Comparison of ENCODE assay signal across 8 cellular contexts in genomic region chr5:132961887-132962286, GRCh38. TPM values are rescaled to one million over a fixed set of nuclear protein-coding genes. Genes with fewer than 3 reads are reported as not detected.
A peak's percentile ranks its signal among the peaks of the same experiment; 100 is the strongest.
DNase-seq lines count a peak whose midpoint lies in the region; ATAC-seq, FAIRE-seq and TF ChIP-seq lines count a peak whose summit lies in the region.

No MANE protein-coding gene starts in this region.

- H3K36me3 ChIP-seq in HEK293 (ENCODE audit: control insufficient read depth in 2 of 2, insufficient read depth in 1 of 2, low read length in 2 of 2) (peaks cover 3 to 10% of the 10 kb centered on the region in 2 experiments; a peak in 2 of 3 replicates), ascending aorta (no peaks in the 10 kb centered on the region), thymus (ENCODE audit: control insufficient read depth, insufficient read depth) (no peaks in the 10 kb centered on the region)

- H3K27me3 ChIP-seq in ascending aorta, result no peaks in the 10 kb centered on the region
- no peaks in the 10 kb centered on the region for H3K27me3 ChIP-seq in thymus (ENCODE audit: control insufficient read depth, insufficient read depth)

- H3K27ac ChIP-seq in A549 (peak overlapping the region; percentile 96 to 97), HEK293 (ENCODE audit: extremely low read depth, low read depth, low read length) (peak overlapping the region; percentile 92; the same call in 1 of the 2 replicates), ascending aorta (peak overlapping the region; percentile 100), thymus (ENCODE audit: low read depth) (no peak overlapping the region)

- no peak for DNase-seq in A549 (ENCODE audit: low read depth in 1 of 2, low spot score in 1 of 2)
- DNase-seq in ascending aorta (ENCODE audit: low spot score in 2 of 2), result no peak
- peak; percentile 59 for DNase-seq in kidney tubule cell (ENCODE audit: low spot score)
- DNase-seq in NCI-H446 treated with DMSO at 0.1 percent for 48 hours (lab: John Stamatoyannopoulos, UW), result no peak
- no peak for DNase-seq in posterior cingulate gyrus

- peak overlapping the region; percentile 74 for H3K4me2 ChIP-seq in A549

- intact Hi-C loops in ascending aorta (cut with DNase I), result loop anchor here (2.0 kb wide), 3 partner anchors 95 to 1043 kb away; partner anchors contain the start of genes GDF9, SEPTIN8, UQCRQ and VDAC1
- intact Hi-C loops in posterior cingulate gyrus (cut with DNase I), result loop anchor here (2.0 to 10.0 kb wide), 4 partner anchors 65 to 127 kb away; partner anchors contain the start of genes HSPA4, SHROOM1 and ZCCHC10

- no peaks in the 10 kb centered on the region for H3K9me3 ChIP-seq in A549
- H3K9me3 ChIP-seq in HEK293 (ENCODE audit: control insufficient read depth, insufficient read depth, low read depth, low read length), result no peaks in the 10 kb centered on the region
- no peaks in the 10 kb centered on the region for H3K9me3 ChIP-seq in ascending aorta
- H3K9me3 ChIP-seq in thymus (ENCODE audit: control insufficient read depth), result no peaks in the 10 kb centered on the region

- H3K4me3 ChIP-seq in A549 (peak overlapping the region; percentile 84), HEK293 (ENCODE audit: low read depth, low read length) (peak overlapping the region; percentile 79), ascending aorta (peak overlapping the region; percentile 97 to 98), thymus (ENCODE audit: low read length) (peak overlapping the region; percentile 98)

- POLR2A ChIA-PET in A549 (lab: Yijun Ruan, JAX), result interaction anchor here (0.6 to 3.6 kb wide), 2 partner anchors 90 to 93 kb away, joined by 3 to 39 read pairs; partner anchors contain the start of gene HSPA4
- POLR2A ChIA-PET in HEK293 (lab: Yijun Ruan, JAX), result interaction anchor here (0.7 to 3.9 kb wide), 3 partner anchors 14 to 101 kb away, joined by 4 to 23 read pairs (median 13); partner anchors contain the start of gene HSPA4

- TF ChIP-seq EP300 in A549 (IDR thresholded peaks at IDR 0.05), result no peak

- TF ChIP-seq POLR2A in A549 (IDR thresholded peaks at IDR 0.05; ENCODE audit: low read length), result no peak

- FAIRE-seq in A549 (lab: Jason Lieb, UNC), result no peak

- TF ChIP-seq CTCF in A549 (IDR thresholded peaks at IDR 0.05) (no peak), HEK293 (tag by site-specific recombination; IDR thresholded peaks at IDR 0.05) (no peak), ascending aorta (IDR thresholded peaks at IDR 0.05) (no peak)

- H3K4me1 ChIP-seq in A549 (peaks cover 17% of the 10 kb centered on the region), HEK293 (ENCODE audit: control insufficient read depth, insufficient read depth, low read length) (no peaks in the 10 kb centered on the region), ascending aorta (peaks cover 3 to 20% of the 10 kb centered on the region in 2 donors), thymus (ENCODE audit: control insufficient read depth, insufficient read depth, low read length) (peaks cover 8% of the 10 kb centered on the region)

- TF ChIP-seq RAD21 in A549 (conservative IDR thresholded peaks at IDR 0.05 in 1 of 2, IDR thresholded peaks at IDR 0.05 in 1 of 2), result no peak

- 35% methylated on average over 5 of the region's 5 CpGs for WGBS in A549 (ENCODE audit: missing lambda C conversion rate)
- WGBS in thymus, result 23% methylated on average over 5 of the region's 5 CpGs

- CTCF ChIA-PET in A549 (lab: Yijun Ruan, JAX) (interaction anchor here (0.6 to 2.3 kb wide), 3 partner anchors 10 to 300 kb away, joined by 3 to 5 read pairs (median 4); no protein-coding TSS in a partner anchor), HEK293 (lab: Yijun Ruan, JAX) (interaction anchor here (0.7 kb wide), 2 partner anchors 24 to 459 kb away, joined by 4 to 5 read pairs; no protein-coding TSS in a partner anchor)

- ATAC-seq in A549 (no peak), HG02571 (IDR thresholded peaks at IDR 0.05; ENCODE audit: unreplicated experiment) (no peak)

TF ChIP-seq in A549, 52 proteins besides CTCF, POLR2A, EP300 and RAD21:
- no peak for TF ChIP-seq ZSCAN20 (CRISPR knock-in tag; IDR thresholded peaks at IDR 0.05)
TF ChIP-seq in A549: peak in this region for 0.

TF ChIP-seq in HEK293, 187 proteins besides CTCF, POLR2A, EP300 and RAD21:
- TF ChIP-seq PRDM10 (tag by site-specific recombination; IDR thresholded peaks at IDR 0.05) (no peak), ZNF211 (tag by site-specific recombination; IDR thresholded peaks at IDR 0.05; ENCODE audit: low read depth) (no peak), ZNF747 (tag by site-specific recombination; IDR thresholded peaks at IDR 0.05) (no peak)

RNA-seq across cellular contexts. Expression of gene AFF4, which starts 1.5 kb away (rescaled TPM):
- polyA plus RNA-seq in A549 (2011; rRNA removed) (43.5 and 52.7 TPM in 2 replicates), A549 (2017; fragmentation: RNase III; extraction: RNeasy Plus Mini Kit Qiagen cat#74134 plus additional on column Dnase treatment) (20.8 to 22.4 TPM (median 22.1 TPM) in 3 replicates), thymus (15.6 TPM)
- 5.6 and 8.0 TPM in 2 replicates for polyA plus RNA-seq in A549 (2012; cell fraction: cytosol; rRNA removed)
- 5.9 and 7.4 TPM in 2 replicates for polyA plus RNA-seq in A549 (2012; cell fraction: nucleus; rRNA removed)
- 83.9 and 91.1 TPM in 2 replicates for polyA minus RNA-seq in A549 (2011; rRNA and poly(A)+ RNA removed)
- 63.0 TPM for total RNA-seq in ascending aorta
